13 cellular contexts compared by ENCODE assay signal in genomic region chr13:30293995-30294394, GRCh38. TPM values are rescaled to one million over a fixed set of nuclear protein-coding genes. Genes with fewer than 3 reads are reported as not detected.
A peak's percentile ranks its signal among the peaks of the same experiment; 100 is the strongest.
DNase-seq lines count a peak whose midpoint lies in the region; ATAC-seq and TF ChIP-seq lines count a peak whose summit lies in the region.
"Had no signal": no experiment of that assay in that cellular context is flagged by ENCODE, and none has a peak within 500 bp of the region (broad histone marks: within the 10 kb centered on the region; RNA-seq: fewer than 3 reads in every experiment).

No MANE protein-coding gene starts in this region.

- POLR2A ChIA-PET in MCF 10A (lab: Yijun Ruan, JAX): interaction anchor here (1.8 kb wide), 1 partner anchor 138 kb away, joined by 6 read pairs; no protein-coding TSS in a partner anchor

- CTCF ChIA-PET in MCF 10A (lab: Yijun Ruan, JAX): interaction anchor here (1.3 kb wide), 1 partner anchor 287 kb away, joined by 3 read pairs; no protein-coding TSS in a partner anchor

- DNase-seq in MCF 10A (ENCODE audit: unreplicated experiment): no peak
- no peak for DNase-seq in breast epithelium (ENCODE audit: low spot score in 2 of 2)
- DNase-seq in OCI-M1 (lab: John Stamatoyannopoulos, UW): peak; percentile 4
- peak; percentile 38 for DNase-seq in foreskin melanocyte
- DNase-seq in upper lobe of right lung: no peak
- no peak for DNase-seq in activated CD4-positive, alpha-beta T cell treated with anti-CD3 and anti-CD28 coated beads, Interleukin-2, amount 50 U/mL, for 4 hours
- no peak for DNase-seq in NCI-H1048 (lab: John Stamatoyannopoulos, UW)
- DNase-seq: 8988T, AML-193, DMS53, HCEC 1CT had no signal

- H3K27me3 ChIP-seq in breast epithelium (no peaks in the 10 kb centered on the region), upper lobe of right lung (no peaks in the 10 kb centered on the region)
- H3K27me3 ChIP-seq: BLaER1 had no signal

- no peaks in the 10 kb centered on the region for H3K4me1 ChIP-seq in breast epithelium
- H3K4me1 ChIP-seq in upper lobe of right lung: peaks cover 5% of the 10 kb centered on the region

- intact Hi-C loops in MCF 10A (cut with micrococcal nuclease): no loop called here
- intact Hi-C loops in breast epithelium (cut with DNase I; ENCODE audit: low total_unique reads): no loop called here
- intact Hi-C loops in upper lobe of right lung (cut with DNase I): no loop called here

- H3K4me3 Mint-ChIP-seq in MCF 10A (ENCODE audit: unreplicated experiment): no peak overlapping the region

- H3K4me1 Mint-ChIP-seq in MCF 10A (ENCODE audit: insufficient read depth, unreplicated experiment): no peaks in the 10 kb centered on the region

- TF ChIP-seq CTCF in MCF 10A (IDR thresholded peaks at IDR 0.05; ENCODE audit: unreplicated experiment) (no peak), breast epithelium (IDR thresholded peaks at IDR 0.05) (no peak), upper lobe of right lung (IDR thresholded peaks at IDR 0.05) (no peak)

- H3K27me3 Mint-ChIP-seq in MCF 10A (ENCODE audit: insufficient read depth, unreplicated experiment): no peaks in the 10 kb centered on the region

- BruUV-seq in MCF 10A (replicated peaks; lab: Mats Ljungman, UMichigan): no TSS peak

- H3K36me3 Mint-ChIP-seq in MCF 10A (ENCODE audit: insufficient read depth, unreplicated experiment): no peaks in the 10 kb centered on the region

- H3K9me3 ChIP-seq in breast epithelium (no peaks in the 10 kb centered on the region), upper lobe of right lung (no peaks in the 10 kb centered on the region)

- ATAC-seq in upper lobe of right lung (peak; percentile 72), HG03460 (IDR thresholded peaks at IDR 0.05; ENCODE audit: unreplicated experiment) (no peak)

- H3K36me3 ChIP-seq in breast epithelium: no peaks in the 10 kb centered on the region
- no peaks in the 10 kb centered on the region for H3K36me3 ChIP-seq in upper lobe of right lung

- H3K27ac ChIP-seq in breast epithelium (no peak overlapping the region), upper lobe of right lung (no peak overlapping the region)
- H3K27ac ChIP-seq: BLaER1 had no signal

- no peak for TF ChIP-seq POLR2A in breast epithelium (IDR thresholded peaks at IDR 0.05)

- peak overlapping the region; percentile 2 for H3K27ac Mint-ChIP-seq in MCF 10A (ENCODE audit: low read depth, unreplicated experiment)

- H3K4me3 ChIP-seq in breast epithelium: no peak overlapping the region
- no peak overlapping the region for H3K4me3 ChIP-seq in upper lobe of right lung
- H3K4me3 ChIP-seq: BLaER1 had no signal

- H3K9me3 Mint-ChIP-seq in MCF 10A (ENCODE audit: unreplicated experiment): peaks cover 7% of the 10 kb centered on the region

RNA-seq across cellular contexts. Expression of gene KATNAL1, which starts 13.4 kb away (rescaled TPM):
- total RNA-seq in MCF 10A (2022): 6.1 and 10.7 TPM in 2 replicates
- total RNA-seq in breast epithelium: 10 to 100 TPM; 14.6 to 23.8 (median 17.0) TPM
- total RNA-seq in upper lobe of right lung: 17.5 TPM

Comparison
In these comparisons a context has a peak if more than half of its experiments do, and no peak if none do; other contexts are left out.
1. DNase-seq: peak in OCI-M1 (single experiment) and foreskin melanocyte (single experiment); none in MCF 10A (single experiment), breast epithelium (0 of 2), upper lobe of right lung (single experiment), activated CD4-positive, alpha-beta T cell treated with anti-CD3 and anti-CD28 coated beads, Interleukin-2, amount 50 U/mL, for 4 hours (0 of 2) and NCI-H1048 (single experiment).